ENCODE assay signal across 8 cellular contexts in the genomic region with DNA sequence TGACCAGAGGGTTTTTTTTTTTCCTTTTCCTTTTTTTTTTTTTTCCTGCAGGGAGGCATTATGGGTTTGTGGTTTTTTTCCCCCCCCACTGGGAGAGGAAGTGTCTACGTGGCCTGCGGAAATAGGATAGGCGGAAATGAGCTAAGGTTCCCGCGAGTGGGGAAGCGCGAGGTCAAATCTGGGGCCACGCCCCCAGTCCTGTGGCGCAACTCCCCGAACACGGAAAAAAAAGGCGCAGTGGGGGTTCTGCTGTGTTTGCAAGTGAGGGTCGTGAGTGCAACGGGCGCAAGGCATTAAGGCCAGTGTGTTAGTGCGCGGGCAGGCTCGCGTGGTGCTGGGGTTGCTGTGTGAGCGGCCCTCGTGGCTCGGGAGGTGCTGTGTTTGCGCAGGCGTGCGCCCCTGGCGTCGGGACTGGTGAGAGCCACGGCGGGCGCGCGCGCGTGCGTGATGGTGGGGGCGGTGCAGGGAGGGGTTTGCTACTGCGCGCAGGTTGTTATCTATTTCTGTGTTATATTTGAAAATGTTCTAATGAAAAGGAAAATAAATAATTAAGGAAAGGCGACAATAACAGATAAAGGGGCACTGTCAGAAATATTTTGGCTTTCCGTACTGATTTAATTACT. TPM values are rescaled to one million over a fixed set of nuclear protein-coding genes. Genes with fewer than 3 reads are reported as not detected.
DNase-seq lines count a peak whose midpoint lies in the region; ATAC-seq and TF ChIP-seq lines count a peak whose summit lies in the region.

No MANE protein-coding gene starts in this region.

- peak in 1 of 4 donors; percentile 36 for TF ChIP-seq EP300 in upper lobe of left lung (IDR thresholded peaks at IDR 0.05)

- TF ChIP-seq POLR2A in upper lobe of left lung (IDR thresholded peaks at IDR 0.05), result peak in 3 of 4 donors; percentile 44 to 65 (median 54)

- H3K36me3 Mint-ChIP-seq in activated naive CD4-positive, alpha-beta T cell treated with anti-CD3 and anti-CD28 coated beads, Interleukin-2, amount 50 U/mL, for 72 hours, result peaks cover 4 to 10% of the 10 kb centered on the region in 2 donors

- H3K27me3 ChIP-seq in GM06990 (replicated peaks; ENCODE audit: control insufficient read depth, insufficient read depth, low read length) (no peaks in the 10 kb centered on the region), MG63 (no peaks in the 10 kb centered on the region), left ventricle myocardium inferior (ENCODE audit: low read depth) (no peaks in the 10 kb centered on the region), upper lobe of left lung (no peaks in the 10 kb centered on the region)

- H3K27ac ChIP-seq in SK-N-MC, result peak overlapping the region; percentile 96
- H3K27ac ChIP-seq in left ventricle myocardium inferior (replicated peaks), result peak overlapping the region; percentile 98
- H3K27ac ChIP-seq in upper lobe of left lung, result peak overlapping the region; percentile 93 to 96 (median 94)

- no peak overlapping the region for H3K27ac Mint-ChIP-seq in activated naive CD4-positive, alpha-beta T cell treated with anti-CD3 and anti-CD28 coated beads, Interleukin-2, amount 50 U/mL, for 72 hours

- peak overlapping the region; percentile 93 for H3K9ac ChIP-seq in SK-N-MC (ENCODE audit: insufficient read length)

- ATAC-seq in activated naive CD4-positive, alpha-beta T cell treated with anti-CD3 and anti-CD28 coated beads, Interleukin-2, amount 50 U/mL, for 72 hours, result peak; percentile 68 to 72
- peak; percentile 92 to 93 for ATAC-seq in upper lobe of left lung (ENCODE audit: low FRiP score in 2 of 2)

- H3K4me3 ChIP-seq in GM06990 (replicated peaks; ENCODE audit: low read depth, low read length) (peak overlapping the region; percentile 69), MG63 (peak overlapping the region; percentile 75), SK-N-MC (peak overlapping the region; percentile 89), left ventricle myocardium inferior (peak overlapping the region; percentile 75), upper lobe of left lung (peak overlapping the region; percentile 36 to 64 (median 52))

- DNase-seq in GM06990 (ENCODE audit: extremely low read depth, insufficient read length), result peak; percentile 88
- peak; percentile 75 for DNase-seq in H4 (ENCODE audit: low spot score)
- peak; percentile 85 for DNase-seq in MG63
- no peak for DNase-seq in SK-N-MC (ENCODE audit: low read depth, low spot score)
- peak; percentile 79 to 81 for DNase-seq in activated naive CD4-positive, alpha-beta T cell treated with anti-CD3 and anti-CD28 coated beads, Interleukin-2, amount 50 U/mL, for 72 hours (ENCODE audit: low spot score in 2 of 2)
- peak; percentile 89 for DNase-seq in left ventricle myocardium inferior
- DNase-seq in posterior vena cava (ENCODE audit: low spot score), result peak; percentile 97
- DNase-seq in upper lobe of left lung, result peak; percentile 87 to 98

- intact Hi-C loops in left ventricle myocardium inferior (cut with micrococcal nuclease) (no loop called here), posterior vena cava (cut with DNase I) (loop anchor here in 1 of 2 donors (5.0 kb wide), 1 partner anchor 150 kb away; no protein-coding TSS in a partner anchor)

- H3K4me1 ChIP-seq in left ventricle myocardium inferior (peaks cover 25% of the 10 kb centered on the region), upper lobe of left lung (peaks cover 0 to 7% (median 0%) of the 10 kb centered on the region in 4 donors)

- H3K36me3 ChIP-seq in GM06990 (ENCODE audit: control insufficient read depth, insufficient read depth, low read length), result no peaks in the 10 kb centered on the region; the same call in 1 of the 2 replicates
- H3K36me3 ChIP-seq in MG63, result peaks cover 32% of the 10 kb centered on the region
- peaks cover 28% of the 10 kb centered on the region for H3K36me3 ChIP-seq in SK-N-MC (ENCODE audit: insufficient read depth, low read length)
- peaks cover 19% of the 10 kb centered on the region for H3K36me3 ChIP-seq in left ventricle myocardium inferior
- H3K36me3 ChIP-seq in upper lobe of left lung, result peaks cover 0 to 11% (median 0%) of the 10 kb centered on the region in 4 donors

- H3K9me3 Mint-ChIP-seq in activated naive CD4-positive, alpha-beta T cell treated with anti-CD3 and anti-CD28 coated beads, Interleukin-2, amount 50 U/mL, for 72 hours, result no peaks in the 10 kb centered on the region

- 1 to 22% methylated on average over 27 to 38 of the region's 40 CpGs for WGBS in upper lobe of left lung, 2 donors

- peak; percentile 38 for TF ChIP-seq CTCF in GM06990 (IDR thresholded peaks at IDR 0.05; ENCODE audit: insufficient read depth, low read length, poor library complexity, severe bottlenecking)
- TF ChIP-seq CTCF in left ventricle myocardium inferior (IDR thresholded peaks at IDR 0.05; ENCODE audit: borderline replicate concordance), result peak; percentile 69
- peak in 5 of 6 experiments; percentile 32 to 81 (median 75) for TF ChIP-seq CTCF in upper lobe of left lung (IDR thresholded peaks at IDR 0.05)

- H3K9me3 ChIP-seq in MG63 (no peaks in the 10 kb centered on the region), SK-N-MC (ENCODE audit: low read depth, low read length) (no peaks in the 10 kb centered on the region), left ventricle myocardium inferior (replicated peaks) (no peaks in the 10 kb centered on the region), upper lobe of left lung (no peaks in the 10 kb centered on the region)

RNA-seq across cellular contexts. Expression of gene MORF4L2, which starts 0.7 kb away (rescaled TPM):
- total RNA-seq in H4 (2014; rRNA removed; shearing (Covaris generic)), result 950 and 1,107 TPM in 2 replicates
- 919 and 2,011 TPM in 2 replicates for total RNA-seq in MG63 (2014; rRNA removed; shearing (Covaris generic); ENCODE audit: low replicate concordance)
- 100 to 1,000 TPM; 214 to 234 TPM for total RNA-seq in activated naive CD4-positive, alpha-beta T cell treated with anti-CD3 and anti-CD28 coated beads, Interleukin-2, amount 50 U/mL, for 72 hours
- 156 TPM for total RNA-seq in left ventricle myocardium inferior
- 100 to 1,000 TPM; 404 to 531 TPM for total RNA-seq in posterior vena cava
- total RNA-seq in upper lobe of left lung, result 100 to 1,000 TPM; 154 to 253 (median 186) TPM

RNA-seq across cellular contexts. Expression of gene TMEM31, which starts 23.5 kb away (rescaled TPM):
- total RNA-seq in H4 (2014; rRNA removed; shearing (Covaris generic)), result not detected in 2 replicates
- total RNA-seq in MG63 (2014; rRNA removed; shearing (Covaris generic); ENCODE audit: low replicate concordance), result not detected in 2 replicates
- total RNA-seq in activated naive CD4-positive, alpha-beta T cell treated with anti-CD3 and anti-CD28 coated beads, Interleukin-2, amount 50 U/mL, for 72 hours, result 1 to 10 TPM in 1 of 2 donors, under 1 TPM in 1; 0.49 to 1.0 TPM
- total RNA-seq in left ventricle myocardium inferior (not detected), posterior vena cava (not detected), upper lobe of left lung (not detected)

RNA-seq across cellular contexts. Expression of gene TCEAL1, which starts 58.4 kb away (rescaled TPM):
- total RNA-seq in H4 (2014; rRNA removed; shearing (Covaris generic)), result 16.4 and 27.4 TPM in 2 replicates
- total RNA-seq in MG63 (2014; rRNA removed; shearing (Covaris generic); ENCODE audit: low replicate concordance), result 25.0 and 63.8 TPM in 2 replicates
- total RNA-seq in activated naive CD4-positive, alpha-beta T cell treated with anti-CD3 and anti-CD28 coated beads, Interleukin-2, amount 50 U/mL, for 72 hours, result 10 to 100 TPM in 1 of 2 donors, 1 to 10 TPM in 1; 7.4 to 11.4 TPM
- total RNA-seq in left ventricle myocardium inferior (22.9 TPM), posterior vena cava (100 to 1,000 TPM in 1 of 2 donors, 10 to 100 TPM in 1; 90.0 to 120 TPM), upper lobe of left lung (10 to 100 TPM; 26.9 to 62.1 (median 48.6) TPM)
